15 cellular contexts compared by ENCODE assay signal in genomic region chr18:70503060-70503459, GRCh38.
"Had no signal": no experiment of that assay in that cellular context is flagged by ENCODE, and none has a peak within 500 bp of the region (broad histone marks: within the 10 kb centered on the region; RNA-seq: fewer than 3 reads in every experiment).

No MANE protein-coding gene starts in this region.

- DNase-seq: cortex of kidney; effector memory CD8-positive, alpha-beta T cell; gastrocnemius medialis; head of caudate nucleus; left ventricle myocardium superior; lower lobe of right lung; naive thymus-derived CD8-positive, alpha-beta T cell; nephron progenitor cell; nucleus accumbens; right cardiac atrium; spleen; stimulated activated CD4-positive, alpha-beta T cell treated with anti-CD3 and anti-CD28 coated beads, Interleukin-2, amount 100 ng/mL, for 48 hours; stimulated activated naive B cell treated with anti-CD40 and anti-IgM and Interleukin-4, amounts not matched to agents 10 μg/mL and 1 μg/mL and 100 μg/mL, for 72 hours; upper lobe of left lung had no signal

- ATAC-seq: effector memory CD8-positive, alpha-beta T cell; gastrocnemius medialis; left ventricle myocardium superior; lower lobe of right lung; naive thymus-derived CD8-positive, alpha-beta T cell; right cardiac atrium; stimulated activated naive B cell treated with anti-CD40 and anti-IgM and Interleukin-4, amounts not matched to agents 10 μg/mL and 1 μg/mL and 100 μg/mL, for 72 hours had no signal

- H3K4me3 Mint-ChIP-seq: effector memory CD8-positive, alpha-beta T cell; naive thymus-derived CD8-positive, alpha-beta T cell; nephron progenitor cell; stimulated activated naive B cell treated with anti-CD40 and anti-IgM and Interleukin-4, amounts not matched to agents 10 μg/mL and 1 μg/mL and 100 μg/mL, for 72 hours; stimulated activated naive CD8-positive, alpha-beta T cell treated with anti-CD3 and anti-CD28 coated beads, Interleukin-15, Interleukin-2, amounts not matched to agents 100 ng/mL and 50 ng/mL, for 24 hours had no signal

- H3K9me3 Mint-ChIP-seq: effector memory CD8-positive, alpha-beta T cell; naive thymus-derived CD8-positive, alpha-beta T cell; nephron progenitor cell; stimulated activated naive B cell treated with anti-CD40 and anti-IgM and Interleukin-4, amounts not matched to agents 10 μg/mL and 1 μg/mL and 100 μg/mL, for 72 hours; stimulated activated naive CD8-positive, alpha-beta T cell treated with anti-CD3 and anti-CD28 coated beads, Interleukin-15, Interleukin-2, amounts not matched to agents 100 ng/mL and 50 ng/mL, for 24 hours had no signal

- H3K36me3 Mint-ChIP-seq: naive thymus-derived CD8-positive, alpha-beta T cell; stimulated activated naive B cell treated with anti-CD40 and anti-IgM and Interleukin-4, amounts not matched to agents 10 μg/mL and 1 μg/mL and 100 μg/mL, for 72 hours had no signal

- H3K27ac Mint-ChIP-seq: effector memory CD8-positive, alpha-beta T cell; nephron progenitor cell; stimulated activated naive B cell treated with anti-CD40 and anti-IgM and Interleukin-4, amounts not matched to agents 10 μg/mL and 1 μg/mL and 100 μg/mL, for 72 hours; stimulated activated naive CD8-positive, alpha-beta T cell treated with anti-CD3 and anti-CD28 coated beads, Interleukin-15, Interleukin-2, amounts not matched to agents 100 ng/mL and 50 ng/mL, for 24 hours had no signal

- H3K27me3 Mint-ChIP-seq: stimulated activated naive CD8-positive, alpha-beta T cell treated with anti-CD3 and anti-CD28 coated beads, Interleukin-15, Interleukin-2, amounts not matched to agents 100 ng/mL and 50 ng/mL, for 24 hours had no signal

- H3K4me1 Mint-ChIP-seq: nephron progenitor cell; stimulated activated naive B cell treated with anti-CD40 and anti-IgM and Interleukin-4, amounts not matched to agents 10 μg/mL and 1 μg/mL and 100 μg/mL, for 72 hours had no signal
